Comparison of ENCODE assay signal across 22 cellular contexts in the genomic region with DNA sequence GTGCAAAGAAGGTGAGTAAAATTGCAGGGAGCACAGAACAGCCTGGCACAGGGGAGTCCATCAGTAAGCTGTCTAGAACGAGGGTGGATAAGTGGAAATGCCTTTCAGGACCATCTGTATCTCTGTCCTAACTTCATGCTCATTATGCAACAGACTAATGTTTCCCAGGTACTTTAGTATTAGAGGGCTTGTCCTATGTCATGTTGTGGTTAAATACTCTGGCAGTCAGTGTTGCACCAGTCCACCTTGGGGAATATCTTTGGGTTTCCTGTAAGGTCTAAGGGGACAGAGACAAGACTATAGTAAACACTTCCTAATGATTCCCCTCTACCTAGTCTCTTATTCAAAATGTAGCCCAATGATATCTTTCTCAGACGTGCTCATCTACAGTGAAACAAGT.
"Had no signal": no experiment of that assay in that cellular context is flagged by ENCODE, and none has a peak within 500 bp of the region (broad histone marks: within the 10 kb centered on the region; RNA-seq: fewer than 3 reads in every experiment).

No MANE protein-coding gene starts in this region.

- ATAC-seq: effector memory CD8-positive, alpha-beta T cell; gastroesophageal sphincter; left lobe of liver; naive thymus-derived CD4-positive, alpha-beta T cell; stimulated activated naive B cell treated with anti-CD40 and anti-IgM and Interleukin-4, amounts not matched to agents 10 μg/mL and 1 μg/mL and 100 μg/mL, for 72 hours; stimulated activated naive CD8-positive, alpha-beta T cell treated with anti-CD3 and anti-CD28 coated beads, Interleukin-15, amount 100 ng/mL, for 72 hours had no signal

- H3K4me3 ChIP-seq: esophagus squamous epithelium, gastroesophageal sphincter, ovary, right atrium auricular region, sigmoid colon, skin epidermis, testis, tibial nerve had no signal

- H3K27me3 ChIP-seq: esophagus squamous epithelium, gastroesophageal sphincter, ovary, right atrium auricular region, sigmoid colon, testis, tibial nerve had no signal

- H3K27ac ChIP-seq: esophagus squamous epithelium, gastroesophageal sphincter, ovary, right atrium auricular region, sigmoid colon, skin epidermis, testis, tibial nerve had no signal

- H3K4me1 Mint-ChIP-seq: neural crest cell had no signal

- DNase-seq: effector memory CD8-positive, alpha-beta T cell; esophagus squamous epithelium; foreskin fibroblast; glutamatergic neuron; islet precursor cell; mammary epithelial cell; naive thymus-derived CD4-positive, alpha-beta T cell; nucleus accumbens; ovary; sigmoid colon; stimulated activated CD4-positive, alpha-beta T cell treated with anti-CD3 and anti-CD28 coated beads, Interleukin-2, amount 100 ng/mL, for 24 hours; stimulated activated CD4-positive, alpha-beta T cell treated with anti-CD3 and anti-CD28 coated beads, Interleukin-4, amount 100 ng/mL, for 4 hours; stimulated activated naive B cell treated with anti-CD40 and anti-IgM and Interleukin-4, amounts not matched to agents 10 μg/mL and 1 μg/mL and 100 μg/mL, for 72 hours; stimulated activated naive CD8-positive, alpha-beta T cell treated with anti-CD3 and anti-CD28 coated beads, Interleukin-15, amount 100 ng/mL, for 72 hours; testis had no signal

- H3K27ac Mint-ChIP-seq: dendritic cell treated with granulocyte-macrophage colony-stimulating factor and Interleukin-4, amounts not matched to agents 40 ng/mL and 50 ng/mL, for 4 days; stimulated activated naive B cell treated with anti-CD40 and anti-IgM and Interleukin-4, amounts not matched to agents 10 μg/mL and 1 μg/mL and 100 μg/mL, for 72 hours; stimulated activated naive CD8-positive, alpha-beta T cell treated with anti-CD3 and anti-CD28 coated beads, Interleukin-15, amount 100 ng/mL, for 72 hours had no signal

- H3K9me3 ChIP-seq: esophagus squamous epithelium, gastroesophageal sphincter, ovary, right atrium auricular region, sigmoid colon, testis had no signal

- H3K36me3 ChIP-seq: ovary, right atrium auricular region had no signal

- H3K27me3 Mint-ChIP-seq: dendritic cell treated with granulocyte-macrophage colony-stimulating factor and Interleukin-4, amounts not matched to agents 40 ng/mL and 50 ng/mL, for 4 days; effector memory CD8-positive, alpha-beta T cell; naive thymus-derived CD4-positive, alpha-beta T cell; stimulated activated naive B cell treated with anti-CD40 and anti-IgM and Interleukin-4, amounts not matched to agents 10 μg/mL and 1 μg/mL and 100 μg/mL, for 72 hours; stimulated activated naive CD8-positive, alpha-beta T cell treated with anti-CD3 and anti-CD28 coated beads, Interleukin-15, amount 100 ng/mL, for 72 hours had no signal

- H3K4me3 Mint-ChIP-seq: dendritic cell treated with granulocyte-macrophage colony-stimulating factor and Interleukin-4, amounts not matched to agents 40 ng/mL and 50 ng/mL, for 4 days; effector memory CD8-positive, alpha-beta T cell; naive thymus-derived CD4-positive, alpha-beta T cell; neural crest cell; stimulated activated naive B cell treated with anti-CD40 and anti-IgM and Interleukin-4, amounts not matched to agents 10 μg/mL and 1 μg/mL and 100 μg/mL, for 72 hours; stimulated activated naive CD8-positive, alpha-beta T cell treated with anti-CD3 and anti-CD28 coated beads, Interleukin-15, amount 100 ng/mL, for 72 hours had no signal

- H3K4me1 ChIP-seq: testis, tibial nerve had no signal

- H3K9me3 Mint-ChIP-seq: dendritic cell treated with granulocyte-macrophage colony-stimulating factor and Interleukin-4, amounts not matched to agents 40 ng/mL and 50 ng/mL, for 4 days; effector memory CD8-positive, alpha-beta T cell; neural crest cell; stimulated activated naive B cell treated with anti-CD40 and anti-IgM and Interleukin-4, amounts not matched to agents 10 μg/mL and 1 μg/mL and 100 μg/mL, for 72 hours; stimulated activated naive CD8-positive, alpha-beta T cell treated with anti-CD3 and anti-CD28 coated beads, Interleukin-15, amount 100 ng/mL, for 72 hours had no signal
